34 cellular contexts compared by ENCODE assay signal in genomic region chr6:49937017-49937416, GRCh38. TPM values are rescaled to one million over a fixed set of nuclear protein-coding genes. Genes with fewer than 3 reads are reported as not detected.
"Had no signal": no experiment of that assay in that cellular context is flagged by ENCODE, and none has a peak within 500 bp of the region (broad histone marks: within the 10 kb centered on the region; RNA-seq: fewer than 3 reads in every experiment).

No MANE protein-coding gene starts in this region.

- ATAC-seq: naive thymus-derived CD4-positive, alpha-beta T cell; natural killer cell; psoas muscle; right cardiac atrium; sciatic nerve; stimulated activated effector memory CD8-positive, alpha-beta T cell treated with anti-CD3 and anti-CD28 coated beads, Interleukin-12 subunit alpha, Interleukin-12 subunit beta, amount 100 ng/mL, for 72 hours; stimulated activated naive B cell treated with anti-CD40 and anti-IgM and Interleukin-4, amounts not matched to agents 10 μg/mL and 1 μg/mL and 100 μg/mL, for 72 hours had no signal

- FAIRE-seq: urothelium cell line had no signal

- H3K79me2 ChIP-seq: parathyroid adenoma had no signal

- H3K4me1 ChIP-seq: neural progenitor cell, parathyroid adenoma, psoas muscle, spleen, stomach, thyroid gland, tibial nerve, upper lobe of left lung, vagina had no signal

- DNase-seq: naive thymus-derived CD4-positive, alpha-beta T cell; natural killer cell; occipital lobe; ovary; posterior cingulate gyrus; psoas muscle; right cardiac atrium; spleen; stimulated activated CD4-positive, alpha-beta T cell treated with anti-CD3 and anti-CD28 coated beads, Interleukin-12 subunit alpha, Interleukin-12 subunit beta, amount 100 ng/mL, for 4 hours; stimulated activated CD4-positive, alpha-beta T cell treated with anti-CD3 and anti-CD28 coated beads, Interleukin-1b, Interleukin-23, amount 100 ng/mL, for 48 hours; stimulated activated CD4-positive, alpha-beta T cell treated with anti-CD3 and anti-CD28 coated beads, Interleukin-4, amount 100 ng/mL, for 24 hours; stimulated activated naive B cell treated with anti-CD40 and anti-IgM and Interleukin-4, amounts not matched to agents 10 μg/mL and 1 μg/mL and 100 μg/mL, for 72 hours; stimulated activated naive CD4-positive, alpha-beta T cell treated with Interleukin-2 at 50 U/mL for 16 hours; stomach; thyroid gland; trophoblast cell; upper lobe of left lung had no signal

- H3K36me3 ChIP-seq: neural progenitor cell, ovary, spleen, stomach, thoracic aorta, thyroid gland, tibial nerve, upper lobe of left lung, vagina had no signal

- H3K27me3 ChIP-seq: neural progenitor cell, ovary, spleen, thyroid gland, tibial nerve, upper lobe of left lung, vagina had no signal

- H3K9me3 ChIP-seq: ovary, psoas muscle, spleen, stomach, thoracic aorta, thyroid gland, tibial nerve, upper lobe of left lung, vagina had no signal

- H3K27ac ChIP-seq: neural progenitor cell, ovary, parathyroid adenoma, psoas muscle, skin epidermis, spleen, stomach, thoracic aorta, thyroid gland, tibial nerve, upper lobe of left lung, vagina had no signal

- H2AFZ ChIP-seq: neural progenitor cell, parathyroid adenoma had no signal

- H3K9ac ChIP-seq: neural progenitor cell, parathyroid adenoma had no signal

- H3K4me3 ChIP-seq: neural progenitor cell, ovary, psoas muscle, skin epidermis, smooth muscle cell, spleen, stomach, thoracic aorta, thyroid gland, tibial nerve, upper lobe of left lung, vagina had no signal

- H3K4me2 ChIP-seq: neural progenitor cell, smooth muscle cell had no signal

RNA-seq across cellular contexts. Expression of gene DEFB114, which starts 26.9 kb away (rescaled TPM):
- total RNA-seq: naive thymus-derived CD4-positive, alpha-beta T cell; natural killer cell; occipital lobe; osteoblast; ovary; progenitor cell of endocrine pancreas; psoas muscle; renal cortical epithelial cell; right cardiac atrium; sciatic nerve; smooth muscle cell; spleen; stomach; subcutaneous adipose tissue; temporal lobe; thoracic aorta; thyroid gland; tibial nerve; upper lobe of left lung; ureter; vagina had no signal
- polyA plus RNA-seq: naive thymus-derived CD4-positive, alpha-beta T cell; neural cell; ovary; psoas muscle; right cardiac atrium; smooth muscle cell; spleen; stomach had no signal

RNA-seq across cellular contexts. Expression of gene DEFB113, which starts 32.4 kb away (rescaled TPM):
- total RNA-seq: naive thymus-derived CD4-positive, alpha-beta T cell; natural killer cell; occipital lobe; osteoblast; ovary; progenitor cell of endocrine pancreas; psoas muscle; renal cortical epithelial cell; right cardiac atrium; sciatic nerve; smooth muscle cell; spleen; stomach; subcutaneous adipose tissue; temporal lobe; thoracic aorta; thyroid gland; tibial nerve; upper lobe of left lung; ureter; vagina had no signal
- polyA plus RNA-seq: naive thymus-derived CD4-positive, alpha-beta T cell; neural cell; ovary; psoas muscle; right cardiac atrium; smooth muscle cell; spleen; stomach had no signal
